ENCODE assay signal across 23 cellular contexts in genomic region chr5:83101514-83101913, GRCh38.
"Had no signal": no experiment of that assay in that cellular context is flagged by ENCODE, and none has a peak within 500 bp of the region (broad histone marks: within the 10 kb centered on the region; RNA-seq: fewer than 3 reads in every experiment).

No MANE protein-coding gene starts in this region.

- H3K27me3 ChIP-seq: colonic mucosa, neutrophil, pancreas, spleen, upper lobe of right lung had no signal

- H3K27ac Mint-ChIP-seq: activated CD8-positive, alpha-beta T cell treated with anti-CD3 and anti-CD28 coated beads for 36 hours; activated naive CD8-positive, alpha-beta T cell treated with anti-CD3 and anti-CD28 coated beads, Interleukin-2, amount 10 ng/mL, durations not matched to agents 7 days and 5 days; activated T-helper 2 cell treated with anti-CD3 and anti-CD28 coated beads, Interferon-gamma antibody, Interleukin-2, Interleukin-4, amounts not matched to agents 10 μg/mL and 5 μg/mL and 100 μg/mL, durations not matched to agents 14 hours and 24 hours and 36 hours; endodermal cell; immature natural killer cell; natural killer cell treated with Interleukin-12 subunit alpha and Interleukin-12 subunit beta and Interleukin-15 and Interleukin-18, amount 100 ng/mL, for 72 hours; stimulated activated memory B cell treated with anti-CD40 and anti-IgM and Interleukin-4, amounts not matched to agents 10 μg/mL and 1 μg/mL and 100 μg/mL, for 72 hours; T-helper 2 cell treated with Interferon-gamma antibody and Interleukin-4, amounts not matched to agents 5 μg/mL and 100 μg/mL, for 36 hours had no signal

- ATAC-seq: activated CD8-positive, alpha-beta T cell treated with anti-CD3 and anti-CD28 coated beads for 36 hours; esophagus mucosa; natural killer cell treated with Interleukin-12 subunit alpha and Interleukin-12 subunit beta and Interleukin-15 and Interleukin-18, amount 100 ng/mL, for 72 hours; pancreas; sciatic nerve; stimulated activated memory B cell treated with anti-CD40 and anti-IgM and Interleukin-4, amounts not matched to agents 10 μg/mL and 1 μg/mL and 100 μg/mL, for 72 hours; upper lobe of right lung had no signal

- H3K36me3 ChIP-seq: colonic mucosa, pancreas, thoracic aorta, upper lobe of right lung had no signal

- H3K27me3 Mint-ChIP-seq: activated CD8-positive, alpha-beta T cell treated with anti-CD3 and anti-CD28 coated beads for 36 hours; activated naive CD8-positive, alpha-beta T cell treated with anti-CD3 and anti-CD28 coated beads, Interleukin-2, amount 10 ng/mL, durations not matched to agents 7 days and 5 days; central memory CD8-positive, alpha-beta T cell; natural killer cell treated with Interleukin-12 subunit alpha and Interleukin-12 subunit beta and Interleukin-15 and Interleukin-18, amount 100 ng/mL, for 72 hours; stimulated activated memory B cell treated with anti-CD40 and anti-IgM and Interleukin-4, amounts not matched to agents 10 μg/mL and 1 μg/mL and 100 μg/mL, for 72 hours had no signal

- H3K27ac ChIP-seq: colonic mucosa, neutrophil, pancreas, spleen, thoracic aorta, upper lobe of right lung had no signal

- H3K4me1 Mint-ChIP-seq: activated naive CD8-positive, alpha-beta T cell treated with anti-CD3 and anti-CD28 coated beads, Interleukin-2, amount 10 ng/mL, durations not matched to agents 7 days and 5 days; central memory CD8-positive, alpha-beta T cell had no signal

- DNase-seq: activated CD4-positive, alpha-beta T cell treated with anti-CD3 and anti-CD28 coated beads for 48 hours; activated CD4-positive, CD25-positive, alpha-beta regulatory T cell; activated CD8-positive, alpha-beta T cell treated with anti-CD3 and anti-CD28 coated beads for 36 hours; activated naive CD4-positive, alpha-beta T cell treated with Interleukin-2 at 50 U/mL for 16 hours; activated naive CD8-positive, alpha-beta T cell treated with anti-CD3 and anti-CD28 coated beads, Interleukin-2, amount 10 ng/mL, durations not matched to agents 7 days and 5 days; activated T-cell treated with anti-CD3 and anti-CD28 coated beads, Interleukin-2, amount 50 U/mL, for 1 hour; amygdala; colonic mucosa; endodermal cell; immature natural killer cell; pancreas; spleen; stimulated activated CD4-positive, alpha-beta T cell treated with anti-CD3 and anti-CD28 coated beads, Interleukin-4, amount 100 ng/mL, for 4 hours; upper lobe of right lung had no signal

- H3K9me3 Mint-ChIP-seq: activated CD8-positive, alpha-beta T cell treated with anti-CD3 and anti-CD28 coated beads for 36 hours; activated naive CD8-positive, alpha-beta T cell treated with anti-CD3 and anti-CD28 coated beads, Interleukin-2, amount 10 ng/mL, durations not matched to agents 7 days and 5 days; activated T-helper 2 cell treated with anti-CD3 and anti-CD28 coated beads, Interferon-gamma antibody, Interleukin-2, Interleukin-4, amounts not matched to agents 10 μg/mL and 5 μg/mL and 100 μg/mL, durations not matched to agents 14 hours and 24 hours and 36 hours; central memory CD8-positive, alpha-beta T cell; endodermal cell; immature natural killer cell; natural killer cell treated with Interleukin-12 subunit alpha and Interleukin-12 subunit beta and Interleukin-15 and Interleukin-18, amount 100 ng/mL, for 72 hours; stimulated activated memory B cell treated with anti-CD40 and anti-IgM and Interleukin-4, amounts not matched to agents 10 μg/mL and 1 μg/mL and 100 μg/mL, for 72 hours; T-helper 2 cell treated with Interferon-gamma antibody and Interleukin-4, amounts not matched to agents 5 μg/mL and 100 μg/mL, for 36 hours had no signal

- H3K36me3 Mint-ChIP-seq: natural killer cell treated with Interleukin-12 subunit alpha and Interleukin-12 subunit beta and Interleukin-15 and Interleukin-18, amount 100 ng/mL, for 72 hours had no signal

- H3K9me3 ChIP-seq: colonic mucosa, neutrophil, pancreas, spleen, thoracic aorta, upper lobe of right lung had no signal

- H3K4me3 Mint-ChIP-seq: activated CD8-positive, alpha-beta T cell treated with anti-CD3 and anti-CD28 coated beads for 36 hours; activated naive CD8-positive, alpha-beta T cell treated with anti-CD3 and anti-CD28 coated beads, Interleukin-2, amount 10 ng/mL, durations not matched to agents 7 days and 5 days; central memory CD8-positive, alpha-beta T cell; endodermal cell; immature natural killer cell; natural killer cell treated with Interleukin-12 subunit alpha and Interleukin-12 subunit beta and Interleukin-15 and Interleukin-18, amount 100 ng/mL, for 72 hours; stimulated activated memory B cell treated with anti-CD40 and anti-IgM and Interleukin-4, amounts not matched to agents 10 μg/mL and 1 μg/mL and 100 μg/mL, for 72 hours; T-helper 2 cell treated with Interferon-gamma antibody and Interleukin-4, amounts not matched to agents 5 μg/mL and 100 μg/mL, for 36 hours had no signal

- H3K4me3 ChIP-seq: colonic mucosa, pancreas, spleen, thoracic aorta, upper lobe of right lung had no signal

- H3K4me1 ChIP-seq: colonic mucosa, spleen had no signal
